ENCODE assay signal across 11 cellular contexts in the genomic region with DNA sequence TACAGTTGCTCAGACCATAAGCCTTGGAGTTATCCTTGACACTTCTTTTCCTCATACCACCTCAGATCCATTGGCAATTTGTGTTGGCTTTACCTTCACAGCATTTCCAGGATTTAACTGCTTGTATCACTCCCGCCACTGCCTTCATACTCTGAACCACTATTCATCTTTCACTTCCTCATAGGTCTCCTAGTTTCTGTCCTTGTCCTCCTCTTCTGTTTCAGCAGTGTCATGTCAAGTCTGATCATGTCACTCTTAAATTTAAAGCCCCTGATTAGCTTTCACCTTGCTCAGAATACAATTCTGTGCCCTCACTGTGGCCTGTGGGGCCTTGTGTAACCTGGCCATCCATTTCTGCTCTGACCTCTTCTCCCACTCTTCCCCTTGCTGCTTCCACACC. TPM values are rescaled to one million over a fixed set of nuclear protein-coding genes. Genes with fewer than 3 reads are reported as not detected.
DNase-seq lines count a peak whose midpoint lies in the region; ATAC-seq, FAIRE-seq and TF ChIP-seq lines count a peak whose summit lies in the region.
"Had no signal": no experiment of that assay in that cellular context is flagged by ENCODE, and none has a peak within 500 bp of the region (broad histone marks: within the 10 kb centered on the region; RNA-seq: fewer than 3 reads in every experiment).

No MANE protein-coding gene starts in this region.

- H3K4me1 ChIP-seq in lower lobe of right lung (no peaks in the 10 kb centered on the region), suprapubic skin (no peaks in the 10 kb centered on the region)

- DNase-seq in GM18507 (ENCODE audit: extremely low spot score, insufficient read length, low read depth) (no peak), NOMO-1 treated with DMSO at 0.1 percent for 48 hours (lab: John Stamatoyannopoulos, UW; ENCODE audit: unreplicated experiment) (peak; percentile 73), lower lobe of right lung (no peak), suprapubic skin (ENCODE audit: low spot score in 2 of 2) (no peak), NCI-H345 (lab: John Stamatoyannopoulos, UW) (no peak)
- no peak for DNase-seq in activated naive CD4-positive, alpha-beta T cell treated with anti-CD3 and anti-CD28 coated beads, Interleukin-2, amount 50 U/mL, for 72 hours (ENCODE audit: low spot score in 2 of 2)
- DNase-seq: NCI-H748 treated with DMSO at 0.1 percent for 48 hours had no signal

- H3K27ac ChIP-seq in lower lobe of right lung (no peak overlapping the region), suprapubic skin (no peak overlapping the region)
- H3K27ac ChIP-seq: C4-2B, KMS-11 had no signal

- peak; percentile 96 for ATAC-seq in GM21360 (IDR thresholded peaks at IDR 0.05; ENCODE audit: unreplicated experiment)
- ATAC-seq in HG03039 (IDR thresholded peaks at IDR 0.05; ENCODE audit: unreplicated experiment): peak; percentile 89
- no peak for ATAC-seq in activated naive CD4-positive, alpha-beta T cell treated with anti-CD3 and anti-CD28 coated beads, Interleukin-2, amount 50 U/mL, for 72 hours
- ATAC-seq in lower lobe of right lung: no peak

- TF ChIP-seq EP300 in suprapubic skin (IDR thresholded peaks at IDR 0.05): no peak

- H3K36me3 ChIP-seq in lower lobe of right lung: no peaks in the 10 kb centered on the region
- peaks cover 11% of the 10 kb centered on the region for H3K36me3 ChIP-seq in suprapubic skin

- H3K9me3 ChIP-seq in lower lobe of right lung: no peaks in the 10 kb centered on the region
- H3K9me3 ChIP-seq in suprapubic skin: no peaks in the 10 kb centered on the region

- no peaks in the 10 kb centered on the region for H3K9me3 Mint-ChIP-seq in activated naive CD4-positive, alpha-beta T cell treated with anti-CD3 and anti-CD28 coated beads, Interleukin-2, amount 50 U/mL, for 72 hours

- no peak for TF ChIP-seq POLR2A in suprapubic skin (IDR thresholded peaks at IDR 0.05)

- H3K4me3 ChIP-seq in lower lobe of right lung (no peak overlapping the region), suprapubic skin (no peak overlapping the region)

- no peak for TF ChIP-seq CTCF in lower lobe of right lung (IDR thresholded peaks at IDR 0.05)
- no peak for TF ChIP-seq CTCF in suprapubic skin (IDR thresholded peaks at IDR 0.05)

- no peaks in the 10 kb centered on the region for H3K36me3 Mint-ChIP-seq in activated naive CD4-positive, alpha-beta T cell treated with anti-CD3 and anti-CD28 coated beads, Interleukin-2, amount 50 U/mL, for 72 hours

- H3K27ac Mint-ChIP-seq in activated naive CD4-positive, alpha-beta T cell treated with anti-CD3 and anti-CD28 coated beads, Interleukin-2, amount 50 U/mL, for 72 hours: no peak overlapping the region

- WGBS in suprapubic skin: 92% methylated on average over 1 of the region's 1 CpG

- intact Hi-C loops in lower lobe of right lung (cut with DNase I): no loop called here

- H3K27me3 ChIP-seq in lower lobe of right lung (ENCODE audit: low read depth): no peaks in the 10 kb centered on the region
- no peaks in the 10 kb centered on the region for H3K27me3 ChIP-seq in suprapubic skin

- peak; percentile 62 for FAIRE-seq in GM18507 (lab: Jason Lieb, UNC)

RNA-seq across cellular contexts. Expression of gene C1orf115, which starts 34.7 kb away (rescaled TPM):
- total RNA-seq in activated naive CD4-positive, alpha-beta T cell treated with anti-CD3 and anti-CD28 coated beads, Interleukin-2, amount 50 U/mL, for 72 hours: under 1 TPM; 0.60 to 0.87 TPM
- total RNA-seq in lower lobe of right lung: 26.3 TPM
- total RNA-seq in suprapubic skin: 10 to 100 TPM; 10.0 to 24.5 (median 14.8) TPM

Comparison
In these comparisons a context has a peak if more than half of its experiments do, and no peak if none do; other contexts are left out.
1. ATAC-seq: peak in GM21360 (single experiment) and HG03039 (single experiment); none in activated naive CD4-positive, alpha-beta T cell treated with anti-CD3 and anti-CD28 coated beads, Interleukin-2, amount 50 U/mL, for 72 hours (0 of 2) and lower lobe of right lung (0 of 2).
2. RNA of gene C1orf115, which starts 34.7 kb away (total RNA-seq): 26.3 TPM in lower lobe of right lung (single experiment) and 10.0 to 24.5 TPM in suprapubic skin; 0.60 to 0.87 TPM in activated naive CD4-positive, alpha-beta T cell treated with anti-CD3 and anti-CD28 coated beads, Interleukin-2, amount 50 U/mL, for 72 hours; every median in the first group is over 4 times any median in the second.